In genomic region chr12:16587514-16587913, GRCh38 we compare ENCODE assay signal across 28 cellular contexts. TPM values are rescaled to one million over a fixed set of nuclear protein-coding genes. Genes with fewer than 3 reads are reported as not detected.
DNase-seq lines count a peak whose midpoint lies in the region; ATAC-seq and TF ChIP-seq lines count a peak whose summit lies in the region.
"Had no signal": no experiment of that assay in that cellular context is flagged by ENCODE, and none has a peak within 500 bp of the region (broad histone marks: within the 10 kb centered on the region; RNA-seq: fewer than 3 reads in every experiment).

No MANE protein-coding gene starts in this region.

- H3K27me3 ChIP-seq in thoracic aorta (replicated peaks; ENCODE audit: insufficient read depth), result no peaks in the 10 kb centered on the region
- H3K27me3 ChIP-seq: BLaER1 treated with 17β-estradiol and CSF1 and Interleukin-3, amounts not matched to agents 10 nM and 100 nM; cardiac muscle cell had no signal

- no peaks in the 10 kb centered on the region for H3K9me3 ChIP-seq in thoracic aorta
- H3K9me3 ChIP-seq: BLaER1 treated with 17β-estradiol and CSF1 and Interleukin-3, amounts not matched to agents 10 nM and 100 nM had no signal

- peaks cover 0 to 16% of the 10 kb centered on the region in 2 donors for H3K4me1 ChIP-seq in thoracic aorta (ENCODE audit: control insufficient read depth in 1 of 2, low read depth in 2 of 2)
- H3K4me1 ChIP-seq: BLaER1 treated with 17β-estradiol and CSF1 and Interleukin-3, amounts not matched to agents 10 nM and 100 nM had no signal

- H3K4me1 Mint-ChIP-seq in activated T-helper 1 cell treated with anti-CD3 and anti-CD28 coated beads, Interleukin-12 subunit alpha, Interleukin-12 subunit beta, Interleukin-2, Interleukin-4 antibody, amounts not matched to agents 30 ng/mL and 10 ng/mL and 1 ng/mL, durations not matched to agents 14 hours and 24 hours and 36 hours (ENCODE audit: low read depth), result no peaks in the 10 kb centered on the region
- H3K4me1 Mint-ChIP-seq: natural killer cell, T-helper 17 cell had no signal

- no peaks in the 10 kb centered on the region for H3K27me3 Mint-ChIP-seq in activated T-helper 1 cell treated with anti-CD3 and anti-CD28 coated beads, Interleukin-12 subunit alpha, Interleukin-12 subunit beta, Interleukin-2, Interleukin-4 antibody, amounts not matched to agents 30 ng/mL and 10 ng/mL and 1 ng/mL, durations not matched to agents 14 hours and 24 hours and 36 hours (ENCODE audit: insufficient read depth)
- H3K27me3 Mint-ChIP-seq: stimulated activated naive CD8-positive, alpha-beta T cell treated with anti-CD3 and anti-CD28 coated beads, Interleukin-15, Interleukin-2, amounts not matched to agents 100 ng/mL and 50 ng/mL, for 24 hours; T-helper 17 cell had no signal

- H3K27ac Mint-ChIP-seq in activated T-helper 1 cell treated with anti-CD3 and anti-CD28 coated beads, Interleukin-12 subunit alpha, Interleukin-12 subunit beta, Interleukin-2, Interleukin-4 antibody, amounts not matched to agents 30 ng/mL and 10 ng/mL and 1 ng/mL, durations not matched to agents 14 hours and 24 hours and 36 hours, result no peak overlapping the region
- H3K27ac Mint-ChIP-seq: activated CD8-positive, alpha-beta T cell treated with anti-CD3 and anti-CD28 coated beads, Interleukin-2, amount 10 ng/mL, durations not matched to agents 7 days and 5 days; natural killer cell; stimulated activated naive CD8-positive, alpha-beta T cell treated with anti-CD3 and anti-CD28 coated beads, Interleukin-15, Interleukin-2, amounts not matched to agents 100 ng/mL and 50 ng/mL, for 24 hours; T-helper 17 cell had no signal

- no peak overlapping the region for H3K4me3 Mint-ChIP-seq in activated T-helper 1 cell treated with anti-CD3 and anti-CD28 coated beads, Interleukin-12 subunit alpha, Interleukin-12 subunit beta, Interleukin-2, Interleukin-4 antibody, amounts not matched to agents 30 ng/mL and 10 ng/mL and 1 ng/mL, durations not matched to agents 14 hours and 24 hours and 36 hours
- H3K4me3 Mint-ChIP-seq: activated CD8-positive, alpha-beta T cell treated with anti-CD3 and anti-CD28 coated beads, Interleukin-2, amount 10 ng/mL, durations not matched to agents 7 days and 5 days; natural killer cell; stimulated activated naive CD8-positive, alpha-beta T cell treated with anti-CD3 and anti-CD28 coated beads, Interleukin-15, Interleukin-2, amounts not matched to agents 100 ng/mL and 50 ng/mL, for 24 hours; T-helper 17 cell had no signal

- no peaks in the 10 kb centered on the region for H3K36me3 ChIP-seq in thoracic aorta
- H3K36me3 ChIP-seq: BLaER1 treated with 17β-estradiol and CSF1 and Interleukin-3, amounts not matched to agents 10 nM and 100 nM; cardiac muscle cell had no signal

- no peak overlapping the region for H3K4me3 ChIP-seq in coronary artery
- peak overlapping the region; percentile 23 for H3K4me3 ChIP-seq in thoracic aorta
- H3K4me3 ChIP-seq: BLaER1 treated with 17β-estradiol and CSF1 and Interleukin-3, amounts not matched to agents 10 nM and 100 nM; cardiac muscle cell had no signal

- H3K27ac ChIP-seq in coronary artery (peak overlapping the region; percentile 25 to 68), thoracic aorta (peak overlapping the region; percentile 59)
- H3K27ac ChIP-seq: BLaER1 treated with 17β-estradiol and CSF1 and Interleukin-3, amounts not matched to agents 10 nM and 100 nM; cardiac muscle cell; HL-60 had no signal

- no peaks in the 10 kb centered on the region for H3K9me3 Mint-ChIP-seq in activated T-helper 1 cell treated with anti-CD3 and anti-CD28 coated beads, Interleukin-12 subunit alpha, Interleukin-12 subunit beta, Interleukin-2, Interleukin-4 antibody, amounts not matched to agents 30 ng/mL and 10 ng/mL and 1 ng/mL, durations not matched to agents 14 hours and 24 hours and 36 hours

- no peaks in the 10 kb centered on the region for H3K36me3 Mint-ChIP-seq in activated T-helper 1 cell treated with anti-CD3 and anti-CD28 coated beads, Interleukin-12 subunit alpha, Interleukin-12 subunit beta, Interleukin-2, Interleukin-4 antibody, amounts not matched to agents 30 ng/mL and 10 ng/mL and 1 ng/mL, durations not matched to agents 14 hours and 24 hours and 36 hours (ENCODE audit: low read depth)
- H3K36me3 Mint-ChIP-seq: natural killer cell had no signal

- TF ChIP-seq CTCF in coronary artery (IDR thresholded peaks at IDR 0.05) (no peak), thoracic aorta (IDR thresholded peaks at IDR 0.05) (no peak), GM20000 (IDR thresholded peaks at IDR 0.05; ENCODE audit: extremely low read depth, missing control alignments) (no peak)

- peak; percentile 82 for DNase-seq in NCI-H2227 (lab: John Stamatoyannopoulos, UW; ENCODE audit: unreplicated experiment)
- DNase-seq in coronary artery (ENCODE audit: low spot score), result no peak
- DNase-seq in myocyte (ENCODE audit: low read depth), result peak; percentile 58
- no peak for DNase-seq in thoracic aorta (ENCODE audit: low spot score)
- DNase-seq in GM20000 (ENCODE audit: low spot score), result no peak
- no peak for DNase-seq in GOT3 (lab: John Stamatoyannopoulos, UW)
- DNase-seq in activated T-helper 1 cell treated with anti-CD3 and anti-CD28 coated beads, Interleukin-12 subunit alpha, Interleukin-12 subunit beta, Interleukin-2, Interleukin-4 antibody, amounts not matched to agents 30 ng/mL and 10 ng/mL and 1 ng/mL, durations not matched to agents 14 hours and 24 hours and 36 hours (ENCODE audit: low spot score), result no peak
- DNase-seq: activated CD8-positive, alpha-beta T cell treated with anti-CD3 and anti-CD28 coated beads, Interleukin-2, amount 10 ng/mL, durations not matched to agents 7 days and 5 days; activated gamma-delta T cell treated with Interleukin-2 at 50 U/mL for 16 hours; activated T-cell treated with anti-CD3 and anti-CD28 coated beads for 4 hours; COR-L47; dermis blood vessel endothelial cell; DMS79; glutamatergic neuron; Kasumi-1; natural killer cell; NCI-H1694 treated with DMSO at 0.1 percent for 48 hours; NCI-H345; NCI-H748 treated with DMSO at 0.1 percent for 48 hours; retina; RPMI8226; T-helper 17 cell had no signal

- intact Hi-C loops in activated T-helper 1 cell treated with anti-CD3 and anti-CD28 coated beads, Interleukin-12 subunit alpha, Interleukin-12 subunit beta, Interleukin-2, Interleukin-4 antibody, amounts not matched to agents 30 ng/mL and 10 ng/mL and 1 ng/mL, durations not matched to agents 14 hours and 24 hours and 36 hours (cut with micrococcal nuclease), result no loop called here

- no peak for ATAC-seq in thoracic aorta (ENCODE audit: insufficient number of reproducible peaks, low FRiP score, low read depth)
- ATAC-seq in GM19397 (IDR thresholded peaks at IDR 0.05; ENCODE audit: unreplicated experiment), result no peak
- ATAC-seq: activated CD8-positive, alpha-beta T cell treated with anti-CD3 and anti-CD28 coated beads, Interleukin-2, amount 10 ng/mL, durations not matched to agents 7 days and 5 days; HCT116; natural killer cell; T-helper 17 cell had no signal

RNA-seq across cellular contexts. Expression of gene LMO3, which starts 18.4 kb away (rescaled TPM):
- total RNA-seq in myocyte, result 50.6 and 57.6 TPM in 2 replicates
- 8.9 TPM for polyA plus RNA-seq in myocyte (2012)
- total RNA-seq in thoracic aorta, result 10 to 100 TPM; 45.4 to 49.5 TPM
- not detected in 2 replicates for total RNA-seq in activated T-helper 1 cell treated with anti-CD3 and anti-CD28 coated beads, Interleukin-12 subunit alpha, Interleukin-12 subunit beta, Interleukin-2, Interleukin-4 antibody, amounts not matched to agents 30 ng/mL and 10 ng/mL and 1 ng/mL, durations not matched to agents 14 hours and 24 hours and 36 hours
- total RNA-seq: activated CD8-positive, alpha-beta T cell treated with anti-CD3 and anti-CD28 coated beads, Interleukin-2, amount 10 ng/mL, durations not matched to agents 7 days and 5 days; dermis blood vessel endothelial cell; natural killer cell; T-helper 17 cell had no signal

Comparison
In these comparisons a context has a peak if more than half of its experiments do, and no peak if none do; other contexts are left out.
1. DNase-seq: peak in NCI-H2227 (single experiment) and myocyte (single experiment); none in coronary artery (single experiment), thoracic aorta (single experiment), GM20000 (single experiment), GOT3 (single experiment) and activated T-helper 1 cell treated with anti-CD3 and anti-CD28 coated beads, Interleukin-12 subunit alpha, Interleukin-12 subunit beta, Interleukin-2, Interleukin-4 antibody, amounts not matched to agents 30 ng/mL and 10 ng/mL and 1 ng/mL, durations not matched to agents 14 hours and 24 hours and 36 hours (single experiment).
2. RNA of gene LMO3, which starts 18.4 kb away (total RNA-seq): 50.6 to 57.6 TPM in myocyte and 45.4 to 49.5 TPM in thoracic aorta; not detected in activated T-helper 1 cell treated with anti-CD3 and anti-CD28 coated beads, Interleukin-12 subunit alpha, Interleukin-12 subunit beta, Interleukin-2, Interleukin-4 antibody, amounts not matched to agents 30 ng/mL and 10 ng/mL and 1 ng/mL, durations not matched to agents 14 hours and 24 hours and 36 hours; every median in the first group is over 10 times any median in the second.